Comparison of ENCODE assay signal across 15 cellular contexts in genomic region chr4:39682133-39682532, GRCh38. TPM values are rescaled to one million over a fixed set of nuclear protein-coding genes. Genes with fewer than 3 reads are reported as not detected.
A peak's percentile ranks its signal among the peaks of the same experiment; 100 is the strongest.
DNase-seq lines count a peak whose midpoint lies in the region; ATAC-seq and TF ChIP-seq lines count a peak whose summit lies in the region.
"Had no signal": no experiment of that assay in that cellular context is flagged by ENCODE, and none has a peak within 500 bp of the region (broad histone marks: within the 10 kb centered on the region; RNA-seq: fewer than 3 reads in every experiment).

No MANE protein-coding gene starts in this region.

- TF ChIP-seq CTCF in GM12864 (IDR thresholded peaks at IDR 0.05; ENCODE audit: low read depth, low read length, missing control alignments): no peak
- no peak for TF ChIP-seq CTCF in mesothelial cell of epicardium (IDR thresholded peaks at IDR 0.05; ENCODE audit: unreplicated experiment)

- peaks cover 7% of the 10 kb centered on the region for H3K27me3 Mint-ChIP-seq in mesothelial cell of epicardium (ENCODE audit: low read depth)

- ATAC-seq in GM19395 (IDR thresholded peaks at IDR 0.05; ENCODE audit: unreplicated experiment) (peak; percentile 75), HG03039 (IDR thresholded peaks at IDR 0.05; ENCODE audit: unreplicated experiment) (peak; percentile 72)
- ATAC-seq: activated CD8-positive, alpha-beta T cell treated with anti-CD3 and anti-CD28 coated beads, Interleukin-2, amount 10 ng/mL, durations not matched to agents 7 days and 5 days had no signal

- no peaks in the 10 kb centered on the region for H3K4me1 Mint-ChIP-seq in mesothelial cell of epicardium

- no peak overlapping the region for H3K4me3 Mint-ChIP-seq in mesothelial cell of epicardium
- H3K4me3 Mint-ChIP-seq: activated CD8-positive, alpha-beta T cell treated with anti-CD3 and anti-CD28 coated beads, Interleukin-2, amount 10 ng/mL, durations not matched to agents 7 days and 5 days; neural progenitor cell had no signal

- peak; percentile 49 for DNase-seq in GM12864 (ENCODE audit: low read depth)
- DNase-seq in NOMO-1 treated with dmso at 0.1 percent for 144 hours (lab: John Stamatoyannopoulos, UW; ENCODE audit: unreplicated experiment): peak; percentile 42
- DNase-seq in NCI-H510A (lab: John Stamatoyannopoulos, UW): no peak
- no peak for DNase-seq in NCI-H1436 (lab: John Stamatoyannopoulos, UW)
- no peak for DNase-seq in mesothelial cell of epicardium (ENCODE audit: low spot score in 2 of 2, unreplicated experiment in 2 of 2)
- no peak for DNase-seq in activated CD4-positive, alpha-beta T cell treated with anti-CD3 and anti-CD28 coated beads for 1 hour
- DNase-seq: activated CD8-positive, alpha-beta T cell treated with anti-CD3 and anti-CD28 coated beads, Interleukin-2, amount 10 ng/mL, durations not matched to agents 7 days and 5 days; amygdala; BE2C; NCI-H146; testis had no signal

- no peak overlapping the region for H3K4me3 ChIP-seq in GM12864 (ENCODE audit: low read depth, low read length)
- H3K4me3 ChIP-seq: neural progenitor cell, SJSA1, testis had no signal

- no peaks in the 10 kb centered on the region for H3K36me3 Mint-ChIP-seq in mesothelial cell of epicardium

- no peak overlapping the region for H3K27ac Mint-ChIP-seq in mesothelial cell of epicardium
- H3K27ac Mint-ChIP-seq: activated CD8-positive, alpha-beta T cell treated with anti-CD3 and anti-CD28 coated beads, Interleukin-2, amount 10 ng/mL, durations not matched to agents 7 days and 5 days; neural progenitor cell had no signal

- H3K9me3 Mint-ChIP-seq in mesothelial cell of epicardium: peaks cover 12% of the 10 kb centered on the region
- H3K9me3 Mint-ChIP-seq: neural progenitor cell had no signal

RNA-seq across cellular contexts. Expression of gene UBE2K, which starts 15.8 kb away (rescaled TPM):
- total RNA-seq in mesothelial cell of epicardium: 68.1 to 68.7 TPM (median 68.5 TPM) in 3 replicates

RNA-seq across cellular contexts. Expression of gene SMIM14, which starts 43.5 kb away (rescaled TPM):
- total RNA-seq in mesothelial cell of epicardium: 13.7 to 16.7 TPM (median 15.9 TPM) in 3 replicates

Comparison
In these comparisons a context has a peak if more than half of its experiments do, and no peak if none do; other contexts are left out.
1. DNase-seq: peak in GM12864 (single experiment) and NOMO-1 treated with dmso at 0.1 percent for 144 hours (single experiment); none in NCI-H510A (single experiment), NCI-H1436 (single experiment), mesothelial cell of epicardium (0 of 2) and activated CD4-positive, alpha-beta T cell treated with anti-CD3 and anti-CD28 coated beads for 1 hour (single experiment).